19 cellular contexts compared by ENCODE assay signal in genomic region chr11:134596404-134596803, GRCh38.
DNase-seq lines count a peak whose midpoint lies in the region; ATAC-seq and TF ChIP-seq lines count a peak whose summit lies in the region.
"Had no signal": no experiment of that assay in that cellular context is flagged by ENCODE, and none has a peak within 500 bp of the region (broad histone marks: within the 10 kb centered on the region; RNA-seq: fewer than 3 reads in every experiment).

No MANE protein-coding gene starts in this region.

- H3K27me3 ChIP-seq in H9 (ENCODE audit: insufficient read depth, low read length) (no peaks in the 10 kb centered on the region), endodermal cell (ENCODE audit: control insufficient read depth, insufficient read depth, low read length, poor library complexity, severe bottlenecking) (no peaks in the 10 kb centered on the region), tibial artery (no peaks in the 10 kb centered on the region)

- no peak for ATAC-seq in activated CD8-positive, alpha-beta memory T cell treated with anti-CD3 and anti-CD28 coated beads, Interleukin-2, amount 10 ng/mL, durations not matched to agents 7 days and 5 days
- ATAC-seq: GM23338, HepG2 had no signal

- no peak overlapping the region for H3K56ac ChIP-seq in H9 (ENCODE audit: insufficient read length, low read depth, low read length)

- H3K4me1 ChIP-seq in H9 (ENCODE audit: insufficient read depth, low read length), result no peaks in the 10 kb centered on the region
- H3K4me1 ChIP-seq in endodermal cell (ENCODE audit: control insufficient read depth, insufficient read depth, low read length), result no peaks in the 10 kb centered on the region
- H3K4me1 ChIP-seq in tibial artery, result no peaks in the 10 kb centered on the region
- H3K4me1 ChIP-seq: BE2C had no signal

- H3K4ac ChIP-seq in H9 (ENCODE audit: low read depth, low read length), result no peak overlapping the region

- H3K9ac ChIP-seq in H9 (ENCODE audit: extremely low read depth, insufficient read length, low read length), result no peak overlapping the region
- no peak overlapping the region for H3K9ac ChIP-seq in endodermal cell (ENCODE audit: extremely low read depth, low read length, poor library complexity, severe bottlenecking)

- no peak overlapping the region for H3K18ac ChIP-seq in H9 (ENCODE audit: insufficient read length, low read depth, low read length)

- H4K91ac ChIP-seq in H9 (ENCODE audit: insufficient read length, low read depth, low read length), result no peak overlapping the region

- no CpG with 5 or more reads among the region's 3 CpGs for WGBS in H9 (ENCODE audit: extremely low coverage, insufficient read length, low lambda C conversion rate)
- 97 to 100% methylated on average over 2 to 3 of the region's 3 CpGs for WGBS in endodermal cell (ENCODE audit: insufficient coverage in 1 of 2, insufficient read length in 1 of 2), 2 experiments

- no peaks in the 10 kb centered on the region; a peak in 1 of 7 replicates for H3K36me3 Mint-ChIP-seq in H9 (ENCODE audit: insufficient read depth in 1 of 3, low read depth in 3 of 3)
- no peaks in the 10 kb centered on the region for H3K36me3 Mint-ChIP-seq in activated CD8-positive, alpha-beta memory T cell treated with anti-CD3 and anti-CD28 coated beads, Interleukin-2, amount 10 ng/mL, durations not matched to agents 7 days and 5 days
- no peaks in the 10 kb centered on the region for H3K36me3 Mint-ChIP-seq in endodermal cell (ENCODE audit: low read depth)
- H3K36me3 Mint-ChIP-seq: CD4-positive, CD25-positive, alpha-beta regulatory T cell; CD8-positive, alpha-beta memory T cell had no signal

- no peaks in the 10 kb centered on the region for H3K79me1 ChIP-seq in H9 (ENCODE audit: insufficient read depth, low read depth, low read length, poor library complexity, severe bottlenecking)

- H2BK12ac ChIP-seq in H9 (ENCODE audit: insufficient read length, low read depth, low read length), result no peak overlapping the region

- H2AK5ac ChIP-seq in H9 (ENCODE audit: insufficient read length, low read length), result no peak overlapping the region

- H3K27ac Mint-ChIP-seq in H9, result no peak overlapping the region
- no peak overlapping the region for H3K27ac Mint-ChIP-seq in activated CD8-positive, alpha-beta memory T cell treated with anti-CD3 and anti-CD28 coated beads, Interleukin-2, amount 10 ng/mL, durations not matched to agents 7 days and 5 days
- H3K27ac Mint-ChIP-seq in endodermal cell, result no peak overlapping the region
- H3K27ac Mint-ChIP-seq: CD4-positive, CD25-positive, alpha-beta regulatory T cell; CD8-positive, alpha-beta memory T cell; GM23338; IgD-negative memory B cell had no signal

- H3K79me2 ChIP-seq in H9 (ENCODE audit: insufficient read depth, low read length), result no peaks in the 10 kb centered on the region

- no peaks in the 10 kb centered on the region for H3K23me2 ChIP-seq in H9 (ENCODE audit: insufficient read length, low read depth, low read length, poor library complexity, severe bottlenecking)

- no peak overlapping the region for H3K27ac ChIP-seq in H9 (ENCODE audit: insufficient read length, low read depth, low read length)
- H3K27ac ChIP-seq in endodermal cell (ENCODE audit: low read depth, low read length), result no peak overlapping the region
- H3K27ac ChIP-seq in tibial artery, result no peak overlapping the region

- H3K9me3 ChIP-seq in H9 (ENCODE audit: control insufficient read depth, low read depth, low read length) (no peaks in the 10 kb centered on the region), endodermal cell (ENCODE audit: control insufficient read depth, low read length) (no peaks in the 10 kb centered on the region), tibial artery (no peaks in the 10 kb centered on the region)
- H3K9me3 ChIP-seq: BE2C had no signal

- H2BK15ac ChIP-seq in H9 (ENCODE audit: low read depth, low read length), result no peak overlapping the region

- H3K4me3 Mint-ChIP-seq in H9, result no peak overlapping the region
- H3K4me3 Mint-ChIP-seq in activated CD8-positive, alpha-beta memory T cell treated with anti-CD3 and anti-CD28 coated beads, Interleukin-2, amount 10 ng/mL, durations not matched to agents 7 days and 5 days, result no peak overlapping the region
- no peak overlapping the region for H3K4me3 Mint-ChIP-seq in endodermal cell
- H3K4me3 Mint-ChIP-seq: CD4-positive, CD25-positive, alpha-beta regulatory T cell; CD8-positive, alpha-beta memory T cell; GM23338; IgD-negative memory B cell had no signal

- peaks cover 3% of the 10 kb centered on the region in 2 experiments for H3K4me1 Mint-ChIP-seq in H9
- H3K4me1 Mint-ChIP-seq in activated CD8-positive, alpha-beta memory T cell treated with anti-CD3 and anti-CD28 coated beads, Interleukin-2, amount 10 ng/mL, durations not matched to agents 7 days and 5 days, result no peaks in the 10 kb centered on the region
- H3K4me1 Mint-ChIP-seq in endodermal cell, result peaks cover 6% of the 10 kb centered on the region
- H3K4me1 Mint-ChIP-seq: CD4-positive, CD25-positive, alpha-beta regulatory T cell; CD8-positive, alpha-beta memory T cell had no signal

- no peak overlapping the region for H3K4me2 ChIP-seq in H9 (ENCODE audit: insufficient read depth, insufficient read length, low read length)
- H3K4me2 ChIP-seq: GM23338 had no signal

- no peaks in the 10 kb centered on the region for H4K20me1 ChIP-seq in H9 (ENCODE audit: control insufficient read depth, insufficient read depth, insufficient read length)

- H3K4me3 ChIP-seq in endodermal cell (ENCODE audit: low read length), result no peak overlapping the region
- no peak overlapping the region for H3K4me3 ChIP-seq in tibial artery
- H3K4me3 ChIP-seq: GM23338 had no signal

- H3T11ph ChIP-seq in H9 (ENCODE audit: low read length), result no peak overlapping the region

- H3K27me3 Mint-ChIP-seq in H9 (ENCODE audit: low read depth) (peaks cover 3% of the 10 kb centered on the region; the same call in 1 of the 2 replicates), endodermal cell (ENCODE audit: insufficient read depth) (peaks cover 5% of the 10 kb centered on the region)
- H3K27me3 Mint-ChIP-seq in activated CD8-positive, alpha-beta memory T cell treated with anti-CD3 and anti-CD28 coated beads, Interleukin-2, amount 10 ng/mL, durations not matched to agents 7 days and 5 days, result peaks cover 30% of the 10 kb centered on the region

- no peak overlapping the region for H3K23ac ChIP-seq in H9 (ENCODE audit: insufficient read length, low read depth, low read length)

- DNase-seq in H9, result peak; percentile 3
- DNase-seq in activated CD8-positive, alpha-beta memory T cell treated with anti-CD3 and anti-CD28 coated beads, Interleukin-2, amount 10 ng/mL, durations not matched to agents 7 days and 5 days, result peak; percentile 26
- peak; percentile 8 for DNase-seq in endodermal cell
- peak; percentile 17 for DNase-seq in ureter (ENCODE audit: low spot score)
- no peak for DNase-seq in tibial artery
- DNase-seq in stimulated activated CD4-positive, alpha-beta T cell treated with anti-CD3 and anti-CD28 coated beads, Interleukin-4, amount 100 ng/mL, for 1 hour, result no peak
- no peak for DNase-seq in SIG-M5 (lab: John Stamatoyannopoulos, UW)
- DNase-seq: ACHN; BE2C; C1 segment of cervical spinal cord; CD4-positive, CD25-positive, alpha-beta regulatory T cell; CD8-positive, alpha-beta memory T cell; COR-L47; DMS 273 treated with DMSO at 0.1 percent for 48 hours; DMS53; H7 had no signal

- no peak overlapping the region for H4K5ac ChIP-seq in H9 (ENCODE audit: insufficient read length, low read depth, low read length)

- no peak overlapping the region for H2BK20ac ChIP-seq in H9 (ENCODE audit: low read depth, low read length, poor library complexity, severe bottlenecking)

- H3K14ac ChIP-seq in H9 (ENCODE audit: insufficient read depth, low read length), result no peak overlapping the region

- H2AFZ ChIP-seq in H9 (ENCODE audit: low read length), result no peak overlapping the region
- H2AFZ ChIP-seq: GM23338 had no signal

- no peak overlapping the region for H2BK5ac ChIP-seq in H9 (ENCODE audit: insufficient read length, low read length)

- H3K36me3 ChIP-seq in endodermal cell (ENCODE audit: control insufficient read depth, insufficient read depth, low read length), result no peaks in the 10 kb centered on the region
- H3K36me3 ChIP-seq in tibial artery, result no peaks in the 10 kb centered on the region
- H3K36me3 ChIP-seq: BE2C had no signal

- intact Hi-C loops in tibial artery (cut with DNase I; ENCODE audit: low total_unique reads), result no loop called here

- H3K9me3 Mint-ChIP-seq in H9 (no peaks in the 10 kb centered on the region), endodermal cell (no peaks in the 10 kb centered on the region)
- no peaks in the 10 kb centered on the region for H3K9me3 Mint-ChIP-seq in activated CD8-positive, alpha-beta memory T cell treated with anti-CD3 and anti-CD28 coated beads, Interleukin-2, amount 10 ng/mL, durations not matched to agents 7 days and 5 days (ENCODE audit: low read depth)
- H3K9me3 Mint-ChIP-seq: CD8-positive, alpha-beta memory T cell; GM23338 had no signal

- no peak for TF ChIP-seq CTCF in H9 (conservative IDR thresholded peaks at IDR 0.05)
- no peak for TF ChIP-seq CTCF in endodermal cell (conservative IDR thresholded peaks at IDR 0.05)
- TF ChIP-seq CTCF in tibial artery (IDR thresholded peaks at IDR 0.05), result no peak

- CTCF ChIA-PET in activated CD8-positive, alpha-beta memory T cell treated with anti-CD3 and anti-CD28 coated beads, Interleukin-2, amount 10 ng/mL, durations not matched to agents 7 days and 5 days (lab: Charles Lee), result no interaction called here

- no peak overlapping the region for H4K8ac ChIP-seq in H9 (replicated peaks; ENCODE audit: insufficient read length, low read depth, low read length)

- no peak overlapping the region for H2BK120ac ChIP-seq in H9 (ENCODE audit: low read depth, low read length, poor library complexity, severe bottlenecking)

Comparison
In these comparisons a context has a peak if more than half of its experiments do, and no peak if none do; other contexts are left out.
1. DNase-seq: peak in H9 (single experiment), activated CD8-positive, alpha-beta memory T cell treated with anti-CD3 and anti-CD28 coated beads, Interleukin-2, amount 10 ng/mL, durations not matched to agents 7 days and 5 days (single experiment), endodermal cell (single experiment) and ureter (single experiment); none in tibial artery (0 of 2), stimulated activated CD4-positive, alpha-beta T cell treated with anti-CD3 and anti-CD28 coated beads, Interleukin-4, amount 100 ng/mL, for 1 hour (single experiment) and SIG-M5 (single experiment).